In genomic region chr6:87407531-87407895, GRCh38 we compare ENCODE assay signal across 8 cellular contexts. TPM values are rescaled to one million over a fixed set of nuclear protein-coding genes. Genes with fewer than 3 reads are reported as not detected.
A peak's percentile ranks its signal among the peaks of the same experiment; 100 is the strongest.
DNase-seq lines count a peak whose midpoint lies in the region; ATAC-seq and TF ChIP-seq lines count a peak whose summit lies in the region.

No MANE protein-coding gene starts in this region.

- H3K4me3 ChIP-seq in HAP-1 (peak overlapping the region; percentile 87), left ventricle myocardium inferior (peak overlapping the region; percentile 98)

- peak overlapping the region; percentile 89 for H3K27ac ChIP-seq in left ventricle myocardium inferior (replicated peaks)

- peaks cover 3% of the 10 kb centered on the region; the same call in 1 of the 2 replicates for H3K27me3 ChIP-seq in HAP-1 (ENCODE audit: low read depth)
- no peaks in the 10 kb centered on the region for H3K27me3 ChIP-seq in left ventricle myocardium inferior (ENCODE audit: low read depth)

- TF ChIP-seq CTCF in left ventricle myocardium inferior (IDR thresholded peaks at IDR 0.05; ENCODE audit: borderline replicate concordance): no peak

- intact Hi-C loops in left ventricle myocardium inferior (cut with micrococcal nuclease): no loop called here

- H3K9me3 ChIP-seq in HAP-1 (no peaks in the 10 kb centered on the region), left ventricle myocardium inferior (replicated peaks) (no peaks in the 10 kb centered on the region)

- H3K27ac Mint-ChIP-seq in activated naive CD4-positive, alpha-beta T cell treated with anti-CD3 and anti-CD28 coated beads, Interleukin-2, amount 50 U/mL, for 72 hours: peak overlapping the region in 1 of 2 donors; percentile 78

- no peaks in the 10 kb centered on the region for H3K36me3 Mint-ChIP-seq in activated naive CD4-positive, alpha-beta T cell treated with anti-CD3 and anti-CD28 coated beads, Interleukin-2, amount 50 U/mL, for 72 hours

- no peaks in the 10 kb centered on the region for H3K9me3 Mint-ChIP-seq in activated naive CD4-positive, alpha-beta T cell treated with anti-CD3 and anti-CD28 coated beads, Interleukin-2, amount 50 U/mL, for 72 hours

- H3K36me3 ChIP-seq in HAP-1 (replicated peaks): no peaks in the 10 kb centered on the region
- no peaks in the 10 kb centered on the region for H3K36me3 ChIP-seq in left ventricle myocardium inferior

- ATAC-seq in activated naive CD4-positive, alpha-beta T cell treated with anti-CD3 and anti-CD28 coated beads, Interleukin-2, amount 50 U/mL, for 72 hours: peak; percentile 4 to 22

- peaks cover 2% of the 10 kb centered on the region; the same call in 1 of the 2 replicates for H3K4me1 ChIP-seq in HAP-1
- peaks cover 12% of the 10 kb centered on the region for H3K4me1 ChIP-seq in left ventricle myocardium inferior

- DNase-seq in NCI-H2227 treated with DMSO at 0.1 percent for 48 hours (lab: John Stamatoyannopoulos, UW): peak; percentile 64
- DNase-seq in NCI-H2227 (lab: John Stamatoyannopoulos, UW; ENCODE audit: unreplicated experiment): no peak
- DNase-seq in HAP-1 (ENCODE audit: low spot score in 2 of 2): peak; percentile 49 to 70
- DNase-seq in NCI-H146 treated with DMSO at 0.1 percent for 48 hours (lab: John Stamatoyannopoulos, UW; ENCODE audit: unreplicated experiment): peak; percentile 76
- DNase-seq in activated naive CD4-positive, alpha-beta T cell treated with anti-CD3 and anti-CD28 coated beads, Interleukin-2, amount 50 U/mL, for 72 hours (ENCODE audit: low spot score in 2 of 2): no peak
- DNase-seq in left ventricle myocardium inferior: no peak
- peak; percentile 51 for DNase-seq in putamen (ENCODE audit: low spot score)
- no peak for DNase-seq in NCI-H128 (lab: John Stamatoyannopoulos, UW; ENCODE audit: unreplicated experiment)

- in situ Hi-C loops in HAP-1 (cut with MboI; ENCODE audit: low sequenced_read_pairs): no loop called here

RNA-seq across cellular contexts. Expression of gene CFAP206, which starts 0.3 kb away (rescaled TPM):
- total RNA-seq in activated naive CD4-positive, alpha-beta T cell treated with anti-CD3 and anti-CD28 coated beads, Interleukin-2, amount 50 U/mL, for 72 hours: not detected
- total RNA-seq in left ventricle myocardium inferior: 0.11 TPM

Comparison
In these comparisons a context has a peak if more than half of its experiments do, and no peak if none do; other contexts are left out.
1. DNase-seq: peak in NCI-H2227 treated with DMSO at 0.1 percent for 48 hours (single experiment), HAP-1 (2 of 2), NCI-H146 treated with DMSO at 0.1 percent for 48 hours (single experiment) and putamen (single experiment); none in NCI-H2227 (single experiment), activated naive CD4-positive, alpha-beta T cell treated with anti-CD3 and anti-CD28 coated beads, Interleukin-2, amount 50 U/mL, for 72 hours (0 of 2), left ventricle myocardium inferior (single experiment) and NCI-H128 (single experiment).